In the genomic region with DNA sequence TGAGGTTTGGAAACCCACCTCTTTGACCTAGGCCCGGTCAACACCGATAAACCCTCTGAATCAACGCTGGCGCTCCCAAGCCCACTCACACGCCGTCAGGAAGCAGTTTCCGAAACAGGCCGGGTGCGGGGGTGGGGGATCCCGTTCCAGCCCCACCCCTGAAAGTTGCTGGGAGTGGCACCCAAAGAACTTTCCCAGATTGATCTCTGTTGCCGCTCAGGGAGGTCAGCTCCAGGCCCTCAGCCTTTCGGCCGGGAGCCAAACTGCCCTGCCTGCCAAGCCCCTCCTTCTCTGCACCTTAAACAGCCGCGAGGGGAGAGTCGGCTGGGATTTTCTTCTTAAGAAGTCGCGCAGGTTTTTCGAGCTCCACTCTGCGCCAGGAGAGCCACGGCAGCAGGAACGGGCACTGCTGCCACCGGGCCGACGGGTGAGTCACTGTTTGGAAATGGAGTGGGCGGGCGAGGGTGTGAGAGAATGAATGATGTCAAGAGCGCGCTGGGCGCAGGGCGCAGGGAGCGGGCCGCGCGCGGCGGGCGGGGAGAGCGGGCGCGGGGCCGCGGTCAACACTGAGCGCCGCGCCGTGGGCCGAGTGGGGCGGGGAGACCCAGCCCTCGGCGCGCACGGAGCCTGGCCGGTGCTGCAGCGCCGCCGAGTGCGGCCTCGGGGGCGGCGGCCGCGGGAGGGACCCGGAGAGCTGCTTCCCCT, we compare ENCODE assay signal across 8 cellular contexts. TPM values are rescaled to one million over a fixed set of nuclear protein-coding genes. Genes with fewer than 3 reads are reported as not detected.
A peak's percentile ranks its signal among the peaks of the same experiment; 100 is the strongest.
DNase-seq lines count a peak whose midpoint lies in the region; ATAC-seq, FAIRE-seq and TF ChIP-seq lines count a peak whose summit lies in the region.

Gene SGMS2, plus strand, starts transcription at position 566 of the 705 bp plus-strand sequence. CDS start 70,622 bp downstream, outside the sequence.

- H3K36me3 ChIP-seq in GM12878 (ENCODE audit: control insufficient read depth in 2 of 2, insufficient read depth in 2 of 2, low read length in 1 of 2) = no peaks in the 10 kb centered on the region

- H3K79me2 ChIP-seq in GM12878 (ENCODE audit: control insufficient read depth, insufficient read depth, low read length) = no peaks in the 10 kb centered on the region

- H3K9me3 ChIP-seq in GM12878 (replicated peaks; ENCODE audit: control insufficient read depth, insufficient read depth, low read length) = no peaks in the 10 kb centered on the region

- H3K9ac ChIP-seq in GM12878 (ENCODE audit: control insufficient read depth, insufficient read depth, low read length) = no peak within 1 kb of the TSS

- no peak within 1 kb of the TSS for H3K27ac ChIP-seq in GM12878 (ENCODE audit: control insufficient read depth, insufficient read depth)

- POLR2A ChIA-PET in GM12878 (lab: Charles Lee) = no interaction called here

- BruUV-seq in GM12878 (replicated peaks; lab: Mats Ljungman, UMichigan) = no TSS peak

- H3K4me3 ChIP-seq in GM12878 = no peak within 1 kb of the TSS

- H2AFZ ChIP-seq in GM12878 (ENCODE audit: control insufficient read depth, low read depth, low read length) = no peak within 1 kb of the TSS; the same call in 1 of the 2 replicates

- TF ChIP-seq EP300 in GM12878 (IDR thresholded peaks at IDR 0.05; ENCODE audit: borderline replicate concordance in 1 of 2, control insufficient read depth in 1 of 2, low read depth in 2 of 2, low read length in 2 of 2) = no peak

- no peak for TF ChIP-seq POLR2A in GM12878 (IDR thresholded peaks at IDR 0.05; ENCODE audit: low read depth, low read length)

- ATAC-seq in GM19438 (IDR thresholded peaks at IDR 0.05; ENCODE audit: low read depth, unreplicated experiment) = peak; percentile 66
- peak; percentile 49 for ATAC-seq in HG03558 (IDR thresholded peaks at IDR 0.05; ENCODE audit: extremely low read depth, unreplicated experiment)
- peak; percentile 49; the same call in 2 of the 3 replicates for ATAC-seq in GM12878

- peaks cover 5 to 15% of the 10 kb centered on the region in 2 experiments for H3K27me3 ChIP-seq in GM12878 (replicated peaks in 1 of 2; ENCODE audit: control insufficient read depth in 2 of 2, insufficient read depth in 2 of 2, low read length in 1 of 2)

- peak within 1 kb of the TSS; percentile 59; the same call in 1 of the 2 replicates for H3K4me2 ChIP-seq in GM12878 (ENCODE audit: control insufficient read depth, insufficient read depth)

- CTCF ChIA-PET in GM12878 (lab: Yijun Ruan, JAX) = no interaction called here

- FAIRE-seq in GM12878 (lab: Jason Lieb, UNC) = no peak

- intact Hi-C loops in GM12878 (cut with micrococcal nuclease; ENCODE audit: unreplicated experiment) = no loop called here

- in situ Hi-C loops in GM12878 (cut with MboI) = no loop called here

- H4K20me1 ChIP-seq in GM12878 (ENCODE audit: control insufficient read depth, insufficient read depth) = no peaks in the 10 kb centered on the region

- H3K4me1 ChIP-seq in GM12878 (ENCODE audit: control insufficient read depth, insufficient read depth, low read length) = no peaks in the 10 kb centered on the region

- no peak for TF ChIP-seq RAD21 in GM12878 (IDR thresholded peaks at IDR 0.05; ENCODE audit: insufficient read depth, low read depth, low read length)

- SMC1A ChIA-PET in GM12878 (lab: Charles Lee; ENCODE audit: uncharacterized antibody, unreplicated experiment) = no interaction called here

- WGBS in GM12878 (ENCODE audit: insufficient coverage, insufficient replicate concordance, low lambda C conversion rate, missing lambda C conversion rate) = 7% methylated on average over 64 of the region's 64 CpGs

- RAD21 ChIA-PET in GM12878 (lab: Charles Lee; ENCODE audit: unreplicated experiment) = no interaction called here

- TF ChIP-seq CTCF in GM12878 (IDR thresholded peaks at IDR 0.05 in 2 of 3, conservative IDR thresholded peaks at IDR 0.05 in 1 of 3; ENCODE audit: control insufficient read depth in 2 of 3, extremely low read depth in 1 of 3, insufficient read depth in 1 of 3, low read depth in 3 of 3, low read length in 3 of 3) = no peak

- peak; percentile 80 for DNase-seq in COLO668 (lab: John Stamatoyannopoulos, UW; ENCODE audit: unreplicated experiment)
- DNase-seq in SW480 (ENCODE audit: low spot score) = peak; percentile 88
- no peak for DNase-seq in GM12878 (ENCODE audit: low read depth, low spot score)
- DNase-seq in hypothalamus (lab: John Stamatoyannopoulos, UW) = peak in 48 of 51 donors; percentile 4 to 83 (median 50)
- peak; percentile 39 for DNase-seq in putamen (ENCODE audit: low spot score)
- DNase-seq in central memory CD4-positive, alpha-beta T cell = no peak

TF ChIP-seq in GM12878, 131 proteins besides CTCF, POLR2A, EP300 and RAD21:
- TF ChIP-seq IKZF1 (conservative IDR thresholded peaks at IDR 0.05) (0 out of 2 replicates have a peak, but pooled peaks have one; percentile 21), ZNF24 (IDR thresholded peaks at IDR 0.05) (no peak), BCL3 (IDR thresholded peaks at IDR 0.05; ENCODE audit: borderline replicate concordance, insufficient read depth, low read depth, low read length, poor library complexity, severe bottlenecking) (no peak), DPF2 (IDR thresholded peaks at IDR 0.05) (0 out of 2 replicates have a peak, but pooled peaks have one; percentile 37), SUZ12 (IDR thresholded peaks at IDR 0.05; ENCODE audit: unreplicated experiment) (peak; percentile 74)
TF ChIP-seq in GM12878: peak in this region for 3.

RNA-seq across cellular contexts. Expression of gene SGMS2, which starts in this region (rescaled TPM):
- not detected in 2 replicates for total RNA-seq in GM12878 (2013; cell fraction: nucleolus; rRNA removed)
- total RNA-seq in GM12878 (2014; rRNA removed) = 0.28 TPM in 1 of 2 replicates, not detected in the other
- total RNA-seq in GM12878 (2014; rRNA removed; fragmentation: Illumina TruSeq; extraction: Trizol) = under 0.01 TPM in 1 of 2 replicates, not detected in the other
- total RNA-seq in GM12878 (2021) = 0.19 and 0.23 TPM in 2 replicates
- polyA plus RNA-seq in GM12878 (2011; ENCODE audit: low read depth) = not detected
- polyA plus RNA-seq in GM12878 (2011; rRNA removed) = 3.2 and 5.0 TPM in 2 replicates
- 1.6 and 2.2 TPM in 2 replicates for polyA plus RNA-seq in GM12878 (2011; cell fraction: cytosol; rRNA removed)
- polyA plus RNA-seq in GM12878 (2011; cell fraction: nucleus; rRNA removed) = 1.4 and 2.2 TPM in 2 replicates
- polyA plus RNA-seq in GM12878 (2012) = 0.01 TPM in 1 of 2 replicates, not detected in the other
- 0.10 TPM in 1 of 2 replicates, not detected in the other for polyA plus RNA-seq in GM12878 (2014; fragmentation: Illumina TruSeq; extraction: Trizol)
- under 1 TPM in 1 of 2 experiments, not detected in 1; 0.11 TPM for polyA plus RNA-seq in GM12878 (2014; fragmentation: Nextera tagmentation; extraction: Ambion mirVana)
- 0.01 TPM in 1 of 2 replicates, not detected in the other for polyA plus RNA-seq in GM12878 (2014; rRNA removed)
- polyA plus RNA-seq in GM12878 (2016; fragmentation: Nextera tagmentation; extraction: Ambion mirVana) = not detected
- 3.8 and 16.5 TPM in 2 replicates for polyA minus RNA-seq in GM12878 (2011; rRNA and poly(A)+ RNA removed)
- 0.83 and 2.4 TPM in 2 replicates for polyA minus RNA-seq in GM12878 (2011; cell fraction: cytosol; rRNA and poly(A)+ RNA removed)
- polyA minus RNA-seq in GM12878 (2011; cell fraction: nucleus; rRNA and poly(A)+ RNA removed) = 2.9 and 5.1 TPM in 2 replicates

Comparison
In these comparisons a context has a peak if more than half of its experiments do, and no peak if none do; other contexts are left out.
1. DNase-seq: peak in COLO668 (single experiment), SW480 (single experiment), hypothalamus (48 of 51) and putamen (single experiment); none in GM12878 (single experiment) and central memory CD4-positive, alpha-beta T cell (single experiment).
2. Peak in every context shown above with its lines, with median percentiles within 50 percentile points of each other: ATAC-seq.